1 cellular context compared by ENCODE assay signal in genomic region chr5:40780858-40781257, GRCh38.
TF ChIP-seq lines count a peak whose summit lies in the region.

No MANE protein-coding gene starts in this region.

TF ChIP-seq in HepG2, 621 proteins besides CTCF, POLR2A, EP300 and RAD21:
- TF ChIP-seq SOX5 (CRISPR knock-in tag; IDR thresholded peaks at IDR 0.05; ENCODE audit: borderline replicate concordance), result no peak
- TF ChIP-seq ZFYVE20 (CRISPR knock-in tag; IDR thresholded peaks at IDR 0.05; ENCODE audit: borderline replicate concordance, low read depth), result no peak
